8 cellular contexts compared by ENCODE assay signal in genomic region chr3:71583569-71584215, GRCh38. TPM values are rescaled to one million over a fixed set of nuclear protein-coding genes. Genes with fewer than 3 reads are reported as not detected.
A peak's percentile ranks its signal among the peaks of the same experiment; 100 is the strongest.
DNase-seq lines count a peak whose midpoint lies in the region; ATAC-seq, FAIRE-seq and TF ChIP-seq lines count a peak whose summit lies in the region.

Gene FOXP1, minus strand, starts transcription at chr3:71583728. Its CDS starts 385,347 bp downstream, at chr3:71198381.

- H3F3A ChIP-seq in MM.1S (ENCODE audit: insufficient read depth, low read length) = peaks cover 16% of the 10 kb centered on the region

- no peak for TF ChIP-seq EP300 in transverse colon (IDR thresholded peaks at IDR 0.05; ENCODE audit: low read depth)

- TF ChIP-seq CTCF in MM.1S (IDR thresholded peaks at IDR 0.05; ENCODE audit: low read length) = no peak
- peak in 1 of 6 experiments; percentile 6 for TF ChIP-seq CTCF in adrenal gland (IDR thresholded peaks at IDR 0.05)
- no peak for TF ChIP-seq CTCF in heart left ventricle (IDR thresholded peaks at IDR 0.05)
- TF ChIP-seq CTCF in pancreas (IDR thresholded peaks at IDR 0.05) = no peak
- TF ChIP-seq CTCF in transverse colon (IDR thresholded peaks at IDR 0.05) = no peak

- no peaks in the 10 kb centered on the region for H3K36me3 Mint-ChIP-seq in T-cell

- no peaks in the 10 kb centered on the region for H3K9me3 Mint-ChIP-seq in T-cell

- peak within 1 kb of the TSS; percentile 93 to 96 (median 93) for H3K4me3 Mint-ChIP-seq in T-cell

- H3K9me2 ChIP-seq in MM.1S (replicated peaks; ENCODE audit: insufficient read depth, low read length) = no peaks in the 10 kb centered on the region

- H3K79me2 ChIP-seq in MM.1S (ENCODE audit: low read length) = no peaks in the 10 kb centered on the region

- in situ Hi-C loops in transverse colon (cut with MboI; ENCODE audit: low pct_ligation_motif_present in 1 of 4, low pct_unique_long_range_greater_than_20kb in 1 of 4, low sequenced_read_pairs in 3 of 4) = loop anchor here in 2 of 4 donors (10.0 to 25.0 kb wide), 6 partner anchors 271 to 871 kb away; no protein-coding TSS in a partner anchor

- 0 to 1% (median 1%) methylated on average over 12 to 70 of the region's 70 CpGs for WGBS in adrenal gland, 4 donors
- WGBS in heart left ventricle, 4 donors = 0 to 1% (median 1%) methylated on average over 35 to 70 of the region's 70 CpGs
- 0 to 1% methylated on average over 63 to 70 of the region's 70 CpGs for WGBS in pancreas, 2 donors
- 0 to 10% methylated on average over 2 to 50 of the region's 70 CpGs for WGBS in transverse colon (ENCODE audit: low coverage in 1 of 2), 2 donors

- H3K4me1 Mint-ChIP-seq in T-cell = peaks cover 41 to 46% (median 42%) of the 10 kb centered on the region in 3 donors

- POLR2A ChIA-PET in T-cell (lab: Charles Lee) = no interaction called here

- ATAC-seq in T-cell (replicated peaks in 1 of 4) = peak; percentile 50 to 61 (median 60)
- peak; percentile 44 to 80 (median 72) for ATAC-seq in heart left ventricle
- peak; percentile 51 to 79 (median 72) for ATAC-seq in pancreas

- FAIRE-seq in pancreas (lab: Jason Lieb, UNC) = no peak

- DNase-seq in SKM-1 treated with dmso at 0.1 percent for 144 hours (lab: John Stamatoyannopoulos, UW; ENCODE audit: unreplicated experiment) (peak; percentile 29), SKM-1 (lab: John Stamatoyannopoulos, UW; ENCODE audit: unreplicated experiment) (no peak), MM.1S (peak; percentile 52), T-cell (peak; percentile 30 to 83 (median 70)), adrenal gland (peak; percentile 77 to 94 (median 80)), heart left ventricle (peak; percentile 77 to 89 (median 80)), pancreas (peak; percentile 76 to 88 (median 82)), transverse colon (peak; percentile 83)

- H2AFZ ChIP-seq in MM.1S (ENCODE audit: low read length) = peak within 1 kb of the TSS; percentile 86

- no peaks in the 10 kb centered on the region for H3K9me3 ChIP-seq in MM.1S (replicated peaks; ENCODE audit: insufficient read depth, low read length)
- no peaks in the 10 kb centered on the region for H3K9me3 ChIP-seq in adrenal gland (replicated peaks in 1 of 3)
- no peaks in the 10 kb centered on the region for H3K9me3 ChIP-seq in heart left ventricle
- no peaks in the 10 kb centered on the region for H3K9me3 ChIP-seq in pancreas
- no peaks in the 10 kb centered on the region for H3K9me3 ChIP-seq in transverse colon

- TF ChIP-seq POLR2A in adrenal gland (IDR thresholded peaks at IDR 0.05) (peak; percentile 42 to 71), heart left ventricle (IDR thresholded peaks at IDR 0.05) (peak in 1 of 2 donors; percentile 65), transverse colon (IDR thresholded peaks at IDR 0.05) (peak; percentile 63)

- no peaks in the 10 kb centered on the region for H4K20me1 ChIP-seq in MM.1S (ENCODE audit: insufficient read depth, low read length)

- peak within 1 kb of the TSS; percentile 99 for H3K4me2 ChIP-seq in MM.1S (ENCODE audit: low read depth, low read length)

- intact Hi-C loops in adrenal gland (cut with DNase I) (loop anchor here in 1 of 2 donors (10.0 kb wide), 2 partner anchors 579 to 869 kb away; no protein-coding TSS in a partner anchor), heart left ventricle (cut with DNase I) (loop anchor here (2.0 to 10.0 kb wide), 29 partner anchors 41 to 869 kb away; no protein-coding TSS in a partner anchor), pancreas (cut with DNase I) (loop anchor here in 2 of 3 donors (10.0 kb wide), 2 partner anchors 579 to 1039 kb away; no protein-coding TSS in a partner anchor), transverse colon (cut with DNase I; ENCODE audit: low total_unique reads) (loop anchor here (5.0 to 10.0 kb wide), 4 partner anchors 271 to 1039 kb away; no protein-coding TSS in a partner anchor)

- H3K9ac ChIP-seq in MM.1S (ENCODE audit: low read length) = peak within 1 kb of the TSS; percentile 79

- H3K36me3 ChIP-seq in MM.1S (replicated peaks; ENCODE audit: insufficient read depth, low read length) = no peaks in the 10 kb centered on the region
- no peaks in the 10 kb centered on the region for H3K36me3 ChIP-seq in adrenal gland (replicated peaks in 1 of 2)
- no peaks in the 10 kb centered on the region for H3K36me3 ChIP-seq in heart left ventricle
- H3K36me3 ChIP-seq in pancreas = no peaks in the 10 kb centered on the region
- no peaks in the 10 kb centered on the region for H3K36me3 ChIP-seq in transverse colon

- H3K4me3 ChIP-seq in MM.1S (ENCODE audit: low read length) (peak within 1 kb of the TSS; percentile 78), adrenal gland (peak within 1 kb of the TSS; percentile 75 to 91 (median 78)), heart left ventricle (peak within 1 kb of the TSS; percentile 65 to 95 (median 82)), pancreas (peak within 1 kb of the TSS; percentile 61 to 92 (median 76)), transverse colon (peak within 1 kb of the TSS; percentile 66 to 87 (median 70))

- peaks cover 11% of the 10 kb centered on the region for H3K27me3 ChIP-seq in MM.1S (replicated peaks; ENCODE audit: insufficient read depth, low read length)
- no peaks in the 10 kb centered on the region for H3K27me3 ChIP-seq in adrenal gland
- no peaks in the 10 kb centered on the region for H3K27me3 ChIP-seq in heart left ventricle
- no peaks in the 10 kb centered on the region for H3K27me3 ChIP-seq in pancreas
- no peaks in the 10 kb centered on the region for H3K27me3 ChIP-seq in transverse colon

- H3K27me3 Mint-ChIP-seq in T-cell = no peaks in the 10 kb centered on the region

- H3K4me1 ChIP-seq in MM.1S (ENCODE audit: low read length) (peaks cover 6% of the 10 kb centered on the region), adrenal gland (replicated peaks in 1 of 2) (peaks cover 0 to 18% of the 10 kb centered on the region in 2 donors), heart left ventricle (peaks cover 0 to 48% (median 22%) of the 10 kb centered on the region in 12 donors), pancreas (peaks cover 25 to 33% (median 31%) of the 10 kb centered on the region in 3 donors), transverse colon (peaks cover 4 to 42% (median 18%) of the 10 kb centered on the region in 4 donors)

- H3K27ac ChIP-seq in MM.1S (ENCODE audit: low read length) (no peak within 1 kb of the TSS), adrenal gland (peak within 1 kb of the TSS; percentile 62 to 99 (median 94)), heart left ventricle (peak within 1 kb of the TSS; percentile 92 to 99 (median 98)), pancreas (peak within 1 kb of the TSS; percentile 94 to 98 (median 96)), transverse colon (peak within 1 kb of the TSS; percentile 97 to 100 (median 98))

- H3K27ac Mint-ChIP-seq in T-cell = peak within 1 kb of the TSS; percentile 94 to 95

- CTCF ChIA-PET in T-cell (lab: Charles Lee) = interaction anchor here (0.6 to 1.3 kb wide), 4 partner anchors 447 to 1309 kb away, joined by 3 to 7 read pairs (median 3); no protein-coding TSS in a partner anchor

RNA-seq across cellular contexts. Expression of gene FOXP1, which starts in this region (rescaled TPM):
- 100 to 1,000 TPM; 258 to 586 (median 290) TPM for total RNA-seq in T-cell
- total RNA-seq in adrenal gland = 10 to 100 TPM; 15.4 to 42.7 (median 30.5) TPM
- polyA plus RNA-seq in adrenal gland = 10 to 100 TPM in 2 of 3 donors, 1 to 10 TPM in 1; 7.6 to 26.5 (median 12.2) TPM
- 10 to 100 TPM; 33.0 to 67.8 (median 44.5) TPM for total RNA-seq in heart left ventricle
- 10 to 100 TPM; 14.9 to 15.1 TPM for polyA plus RNA-seq in heart left ventricle
- total RNA-seq in pancreas = 10 to 100 TPM; 34.8 to 74.1 (median 45.1) TPM
- 10 to 100 TPM; 13.4 to 17.8 TPM for polyA plus RNA-seq in pancreas
- 100 to 1,000 TPM; 102 to 260 (median 150) TPM for total RNA-seq in transverse colon
